In the genomic region with DNA sequence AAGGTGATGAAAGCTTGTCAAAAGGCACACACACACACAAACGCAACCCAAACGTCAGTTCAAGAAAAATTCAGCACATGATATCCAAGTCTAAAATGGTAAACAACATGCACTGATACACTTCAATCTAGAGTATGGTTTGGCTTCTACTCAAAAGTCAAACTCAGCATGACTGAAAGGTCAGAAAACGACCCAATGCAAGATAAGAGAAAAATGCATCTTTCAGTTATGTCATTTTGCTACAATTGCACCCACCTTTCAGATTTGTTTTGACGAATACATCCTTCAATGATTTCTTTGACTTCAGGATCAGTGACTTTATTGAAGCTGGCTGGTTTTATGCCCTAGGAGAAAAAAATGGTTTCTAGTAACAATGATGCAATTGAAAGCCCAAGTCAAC, we compare ENCODE assay signal across 22 cellular contexts.
"Had no signal": no experiment of that assay in that cellular context is flagged by ENCODE, and none has a peak within 500 bp of the region (broad histone marks: within the 10 kb centered on the region; RNA-seq: fewer than 3 reads in every experiment).

No MANE protein-coding gene starts in this region.

- H3K27me3 Mint-ChIP-seq: naive thymus-derived CD4-positive, alpha-beta T cell had no signal

- FAIRE-seq: endothelial cell of umbilical vein, islet of Langerhans, keratinocyte had no signal

- H3K4me1 Mint-ChIP-seq: naive thymus-derived CD4-positive, alpha-beta T cell had no signal

- DNase-seq: dermis blood vessel endothelial cell; dorsolateral prefrontal cortex; effector CD4-positive, alpha-beta T cell; effector memory CD4-positive, alpha-beta T cell; foreskin keratinocyte; gastrocnemius medialis; glutamatergic neuron; head of caudate nucleus; heart right ventricle; hippocampal formation; left cardiac atrium; left lung; left ventricle myocardium superior; lower lobe of right lung; mesenchymal stem cell; midbrain; naive thymus-derived CD4-positive, alpha-beta T cell had no signal

- H3K4me1 ChIP-seq: esophagus muscularis mucosa, foreskin keratinocyte, gastrocnemius medialis, heart right ventricle, left lung, lower lobe of right lung had no signal

- H3K9me3 ChIP-seq: esophagus muscularis mucosa, gastrocnemius medialis, left lung, lower lobe of right lung had no signal

- H3K27me3 ChIP-seq: esophagus muscularis mucosa, foreskin keratinocyte, gastrocnemius medialis, left lung had no signal

- H3K4me3 ChIP-seq: coronary artery, dorsolateral prefrontal cortex, esophagus muscularis mucosa, gastrocnemius medialis, heart right ventricle, left lung, lower lobe of right lung had no signal

- ATAC-seq: foreskin keratinocyte; gastrocnemius medialis; heart right ventricle; left cardiac atrium; left lung; left ventricle myocardium superior; lower lobe of right lung; naive thymus-derived CD4-positive, alpha-beta T cell had no signal

- H3K36me3 ChIP-seq: esophagus muscularis mucosa, gastrocnemius medialis, heart right ventricle, left lung, lower lobe of right lung had no signal

- H3K4me3 Mint-ChIP-seq: naive thymus-derived CD4-positive, alpha-beta T cell had no signal

- H3K27ac ChIP-seq: coronary artery, dorsolateral prefrontal cortex, esophagus muscularis mucosa, foreskin keratinocyte, gastrocnemius medialis, heart right ventricle, left lung, lower lobe of right lung had no signal

- H3K9me3 Mint-ChIP-seq: naive thymus-derived CD4-positive, alpha-beta T cell had no signal
